23 cellular contexts compared by ENCODE assay signal in genomic region chr6:111862314-111862713, GRCh38. TPM values are rescaled to one million over a fixed set of nuclear protein-coding genes. Genes with fewer than 3 reads are reported as not detected.
A peak's percentile ranks its signal among the peaks of the same experiment; 100 is the strongest.
DNase-seq lines count a peak whose midpoint lies in the region; ATAC-seq and TF ChIP-seq lines count a peak whose summit lies in the region.
"Had no signal": no experiment of that assay in that cellular context is flagged by ENCODE, and none has a peak within 500 bp of the region (broad histone marks: within the 10 kb centered on the region; RNA-seq: fewer than 3 reads in every experiment).

No MANE protein-coding gene starts in this region.

- no peaks in the 10 kb centered on the region for H3K27me3 ChIP-seq in CD4-positive, alpha-beta T cell (ENCODE audit: control insufficient read depth, insufficient read depth, low read length)
- H3K27me3 ChIP-seq in GM23338 (ENCODE audit: insufficient read depth) = no peaks in the 10 kb centered on the region
- H3K27me3 ChIP-seq in naive thymus-derived CD4-positive, alpha-beta T cell (ENCODE audit: control insufficient read depth in 2 of 2, insufficient read depth in 2 of 2, low read length in 2 of 2) = no peaks in the 10 kb centered on the region
- no peaks in the 10 kb centered on the region for H3K27me3 ChIP-seq in suprapubic skin
- H3K27me3 ChIP-seq: ascending aorta, heart right ventricle, upper lobe of right lung had no signal

- H3K36me3 ChIP-seq in GM23338 (ENCODE audit: insufficient read depth) = no peaks in the 10 kb centered on the region
- H3K36me3 ChIP-seq in naive thymus-derived CD4-positive, alpha-beta T cell (ENCODE audit: control insufficient read depth in 2 of 3, insufficient read depth in 3 of 3, low read length in 3 of 3) = no peaks in the 10 kb centered on the region
- H3K36me3 ChIP-seq in suprapubic skin = no peaks in the 10 kb centered on the region
- H3K36me3 ChIP-seq: ascending aorta, HAP-1, upper lobe of right lung had no signal

- TF ChIP-seq EP300 in suprapubic skin (IDR thresholded peaks at IDR 0.05) = no peak

- WGBS in suprapubic skin = 90% methylated on average over 5 of the region's 5 CpGs

- H3K79me2 ChIP-seq in GM23338 (replicated peaks; ENCODE audit: insufficient read depth) = peaks cover 99% of the 10 kb centered on the region

- no peak for TF ChIP-seq CTCF in CD4-positive, alpha-beta T cell (IDR thresholded peaks at IDR 0.05)
- no peak for TF ChIP-seq CTCF in GM23338 (conservative IDR thresholded peaks at IDR 0.05; ENCODE audit: low read depth in 2 of 2)
- TF ChIP-seq CTCF in brain (conservative IDR thresholded peaks at IDR 0.05) = no peak
- no peak for TF ChIP-seq CTCF in suprapubic skin (IDR thresholded peaks at IDR 0.05)

- H3K4me3 Mint-ChIP-seq in CD4-positive, alpha-beta T cell = peak overlapping the region; percentile 0
- H3K4me3 Mint-ChIP-seq in GM23338 (peak overlapping the region; percentile 2; the same call in 1 of the 3 replicates), brain (peak overlapping the region; percentile 6 to 62 (median 38))
- H3K4me3 Mint-ChIP-seq in naive thymus-derived CD4-positive, alpha-beta T cell = peak overlapping the region in 8 of 10 donors; percentile 16 to 93 (median 35)

- POLR2A ChIA-PET in CD4-positive, alpha-beta T cell (lab: Charles Lee) = interaction anchor here (0.7 to 2.4 kb wide), 5 partner anchors 11 to 123 kb away, joined by 3 to 8 read pairs (median 3); partner anchors contain the start of gene FYN
- POLR2A ChIA-PET in naive thymus-derived CD4-positive, alpha-beta T cell (lab: Charles Lee) = interaction anchor here (0.8 to 1.9 kb wide), 3 partner anchors 11 to 37 kb away, joined by 3 to 6 read pairs (median 3); partner anchors contain the start of gene FYN

- H3K27me3 Mint-ChIP-seq in CD4-positive, alpha-beta T cell = no peaks in the 10 kb centered on the region
- peaks cover 11% of the 10 kb centered on the region for H3K27me3 Mint-ChIP-seq in GM23338 (ENCODE audit: insufficient read depth, low read depth, poor library complexity)
- H3K27me3 Mint-ChIP-seq in brain = peaks cover 3% of the 10 kb centered on the region
- no peaks in the 10 kb centered on the region for H3K27me3 Mint-ChIP-seq in naive thymus-derived CD4-positive, alpha-beta T cell

- intact Hi-C loops in CD4-positive, alpha-beta T cell (cut with DNase I, micrococcal nuclease) = loop anchor here in 1 of 2 experiments (2.0 kb wide), 1 partner anchor 52 kb away; no protein-coding TSS in a partner anchor
- intact Hi-C loops in naive thymus-derived CD4-positive, alpha-beta T cell (cut with micrococcal nuclease) = no loop called here

- H3K27ac ChIP-seq in CD4-positive, alpha-beta T cell (ENCODE audit: low read depth, low read length) = no peak overlapping the region
- H3K27ac ChIP-seq in GM23338 (ENCODE audit: low read depth) (peak overlapping the region; percentile 61), suprapubic skin (no peak overlapping the region)
- no peak overlapping the region for H3K27ac ChIP-seq in naive thymus-derived CD4-positive, alpha-beta T cell (ENCODE audit: low read depth, low read length)
- H3K27ac ChIP-seq: ascending aorta, heart right ventricle, upper lobe of right lung had no signal

- H3K27ac Mint-ChIP-seq in CD4-positive, alpha-beta T cell = peak overlapping the region; percentile 93
- peak overlapping the region; percentile 95 for H3K27ac Mint-ChIP-seq in GM23338
- H3K27ac Mint-ChIP-seq in brain = peak overlapping the region; percentile 58 to 81 (median 64)
- peak overlapping the region in 7 of 9 donors; percentile 27 to 75 (median 46) for H3K27ac Mint-ChIP-seq in naive thymus-derived CD4-positive, alpha-beta T cell

- no peaks in the 10 kb centered on the region for H3K9me3 ChIP-seq in CD4-positive, alpha-beta T cell (ENCODE audit: control insufficient read depth, low read length)
- no peaks in the 10 kb centered on the region for H3K9me3 ChIP-seq in naive thymus-derived CD4-positive, alpha-beta T cell (ENCODE audit: control insufficient read depth in 2 of 3, low read length in 3 of 3)
- no peaks in the 10 kb centered on the region for H3K9me3 ChIP-seq in suprapubic skin
- H3K9me3 ChIP-seq: ascending aorta, HAP-1, heart right ventricle, upper lobe of right lung had no signal

- no peaks in the 10 kb centered on the region for H4K20me1 ChIP-seq in GM23338 (replicated peaks; ENCODE audit: insufficient read depth)

- H3K4me3 ChIP-seq in GM23338 (no peak overlapping the region), suprapubic skin (no peak overlapping the region)
- H3K4me3 ChIP-seq in naive thymus-derived CD4-positive, alpha-beta T cell (ENCODE audit: low read length) = no peak overlapping the region
- H3K4me3 ChIP-seq: ascending aorta, HAP-1, heart right ventricle, upper lobe of right lung had no signal

- CTCF ChIA-PET in CD4-positive, alpha-beta T cell (lab: Charles Lee) = interaction anchor here (0.9 kb wide), 1 partner anchor 153 kb away, joined by 3 read pairs; no protein-coding TSS in a partner anchor
- CTCF ChIA-PET in naive thymus-derived CD4-positive, alpha-beta T cell (lab: Charles Lee) = no interaction called here

- no peak for DNase-seq in CD4-positive, alpha-beta T cell
- DNase-seq in GM23338 (ENCODE audit: low spot score) (no peak), NCI-H2171 (lab: John Stamatoyannopoulos, UW) (no peak), suprapubic skin (ENCODE audit: low spot score in 2 of 2) (no peak), AML-193 (lab: John Stamatoyannopoulos, UW) (no peak), DMS 273 (lab: John Stamatoyannopoulos, UW; ENCODE audit: unreplicated experiment) (no peak)
- no peak for DNase-seq in naive thymus-derived CD4-positive, alpha-beta T cell
- DNase-seq: activated CD4-positive, alpha-beta T cell treated with anti-CD3 and anti-CD28 coated beads, Interleukin-2, amount 50 U/mL, for 48 hours; activated effector memory CD4-positive, alpha-beta T cell treated with Interleukin-2 at 50 U/mL for 16 hours; Calu3; EL; heart right ventricle; kidney; mammary epithelial cell; NCI-H1436 treated with DMSO at 0.1 percent for 48 hours; NCI-H2227 treated with DMSO at 0.1 percent for 48 hours; stimulated activated CD4-positive, alpha-beta T cell treated with anti-CD3 and anti-CD28 coated beads, Interleukin-1b, Interleukin-23, amount 100 ng/mL, for 48 hours; stimulated activated naive CD4-positive, alpha-beta T cell treated with Interleukin-2 at 50 U/mL for 16 hours; upper lobe of right lung had no signal

- H3K4me1 ChIP-seq in GM23338 (ENCODE audit: insufficient read depth) = peaks cover 75% of the 10 kb centered on the region
- peaks cover 88 to 96% of the 10 kb centered on the region in 2 donors for H3K4me1 ChIP-seq in naive thymus-derived CD4-positive, alpha-beta T cell (ENCODE audit: control insufficient read depth in 2 of 2, insufficient read depth in 2 of 2, low read length in 2 of 2)
- H3K4me1 ChIP-seq in suprapubic skin = peaks cover 9% of the 10 kb centered on the region
- H3K4me1 ChIP-seq: ascending aorta, HAP-1 had no signal

- TF ChIP-seq POLR2A in suprapubic skin (IDR thresholded peaks at IDR 0.05) = no peak

- H3K9me3 Mint-ChIP-seq in CD4-positive, alpha-beta T cell = no peaks in the 10 kb centered on the region
- H3K9me3 Mint-ChIP-seq in GM23338 (no peaks in the 10 kb centered on the region), brain (no peaks in the 10 kb centered on the region)
- H3K9me3 Mint-ChIP-seq in naive thymus-derived CD4-positive, alpha-beta T cell = no peaks in the 10 kb centered on the region

- H3K36me3 Mint-ChIP-seq in CD4-positive, alpha-beta T cell (ENCODE audit: low read depth) = peaks cover 31% of the 10 kb centered on the region
- no peaks in the 10 kb centered on the region for H3K36me3 Mint-ChIP-seq in GM23338 (ENCODE audit: low read depth)
- peaks cover 9% of the 10 kb centered on the region for H3K36me3 Mint-ChIP-seq in brain
- peaks cover 0 to 26% (median 0%) of the 10 kb centered on the region in 5 donors for H3K36me3 Mint-ChIP-seq in naive thymus-derived CD4-positive, alpha-beta T cell

- H3F3A ChIP-seq in GM23338 (replicated peaks; ENCODE audit: low read depth) = no peaks in the 10 kb centered on the region

- no peak overlapping the region for H2AFZ ChIP-seq in GM23338

- peaks cover 100% of the 10 kb centered on the region for H3K4me1 Mint-ChIP-seq in CD4-positive, alpha-beta T cell (ENCODE audit: low read depth)
- peaks cover 84% of the 10 kb centered on the region for H3K4me1 Mint-ChIP-seq in GM23338
- H3K4me1 Mint-ChIP-seq in brain = no peaks in the 10 kb centered on the region
- H3K4me1 Mint-ChIP-seq in naive thymus-derived CD4-positive, alpha-beta T cell = peaks cover 0 to 100% (median 96%) of the 10 kb centered on the region in 7 donors

- H3K9me2 ChIP-seq in GM23338 (ENCODE audit: insufficient read depth) = no peaks in the 10 kb centered on the region

- no peak for ATAC-seq in CD4-positive, alpha-beta T cell (ENCODE audit: poor library complexity)
- ATAC-seq in GM23338 = no peak
- ATAC-seq in naive thymus-derived CD4-positive, alpha-beta T cell = no peak
- ATAC-seq: heart right ventricle, HepG2, upper lobe of right lung had no signal

- peak overlapping the region; percentile 61; the same call in 1 of the 2 replicates for H3K4me2 ChIP-seq in GM23338

TF ChIP-seq in GM23338, 12 proteins besides CTCF, POLR2A, EP300 and RAD21 (continues in another document):
- no peak for TF ChIP-seq CREB1 (CRISPR knock-in tag; IDR thresholded peaks at IDR 0.05; ENCODE audit: low read depth)

RNA-seq across cellular contexts. Expression of gene FYN, which starts 10.9 kb away (rescaled TPM):
- total RNA-seq in CD4-positive, alpha-beta T cell = 100 to 1,000 TPM; 419 TPM
- total RNA-seq in GM23338 (2014; rRNA removed; shearing (Covaris generic)) = 70.8 and 143 TPM in 2 replicates
- polyA plus RNA-seq in GM23338 (2016; fragmentation: Nextera tagmentation; extraction: Ambion mirVana) (46.8 and 54.9 TPM in 2 replicates), brain (ENCODE audit: insufficient read depth, low read depth, low replicate concordance) (338 TPM)
- total RNA-seq in naive thymus-derived CD4-positive, alpha-beta T cell = 100 to 1,000 TPM; 200 to 720 (median 447) TPM
- 100 to 1,000 TPM; 226 to 330 TPM for polyA plus RNA-seq in naive thymus-derived CD4-positive, alpha-beta T cell
- total RNA-seq in suprapubic skin = 10 to 100 TPM; 36.6 to 89.6 (median 67.3) TPM
